In genomic region chr7:107383203-107383602, GRCh38 we compare ENCODE assay signal across 7 cellular contexts.
"Had no signal": no experiment of that assay in that cellular context is flagged by ENCODE, and none has a peak within 500 bp of the region (broad histone marks: within the 10 kb centered on the region; RNA-seq: fewer than 3 reads in every experiment).

No MANE protein-coding gene starts in this region.

- H3K4me3 ChIP-seq: GM23338 had no signal

- FAIRE-seq: H1, H54, HTR-8/SVneo had no signal

- H3K4me2 ChIP-seq: GM23338 had no signal

- H2AFZ ChIP-seq: GM23338 had no signal

- DNase-seq: H9, HCEC 1CT, KG1 had no signal

- ATAC-seq: GM23338 had no signal
